In the genomic region with DNA sequence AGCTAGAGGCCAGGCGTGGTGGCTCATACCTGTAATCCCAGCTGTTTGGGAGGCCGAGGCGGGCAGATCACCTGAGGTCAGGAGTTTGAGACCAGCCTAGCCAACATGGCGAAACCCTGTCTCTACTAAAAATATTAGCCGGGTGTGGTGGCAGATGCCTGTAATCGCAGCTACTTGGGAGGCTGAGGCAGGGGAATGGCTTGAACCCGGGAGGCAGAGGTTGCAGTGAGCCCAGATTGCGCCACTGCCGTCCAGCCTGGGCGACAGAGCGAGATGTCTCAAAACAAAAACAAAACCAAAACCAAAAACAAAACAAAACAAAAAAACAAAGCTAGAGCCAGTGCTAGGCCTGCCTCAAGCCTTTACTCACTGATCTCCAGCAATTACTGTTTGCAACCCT, we compare ENCODE assay signal across 8 cellular contexts. TPM values are rescaled to one million over a fixed set of nuclear protein-coding genes. Genes with fewer than 3 reads are reported as not detected.
DNase-seq lines count a peak whose midpoint lies in the region; ATAC-seq and TF ChIP-seq lines count a peak whose summit lies in the region.
"Not testable (repeated sequence)": the region's sequence is repeated elsewhere in the genome, so short reads cannot be mapped to it uniquely, and the experiment has no call there.

No MANE protein-coding gene starts in this region.

- DNase-seq in CD4-positive, alpha-beta T cell; activated CD4-positive, alpha-beta T cell treated with anti-CD3 and anti-CD28 coated beads for 36 hours; mesenchymal stem cell; upper lobe of right lung: not testable (repeated sequence)
- DNase-seq in NAMALWA (ENCODE audit: low spot score) = peak; percentile 41
- peak; percentile 42 for DNase-seq in fibroblast of gingiva (ENCODE audit: low read depth)

- not testable (repeated sequence) for H2BK12ac ChIP-seq in mesenchymal stem cell (ENCODE audit: low read length in 2 of 2)

- H3K36me3 Mint-ChIP-seq in CD4-positive, alpha-beta T cell (ENCODE audit: low read depth) = peaks cover 62% of the 10 kb centered on the region
- peaks cover 18% of the 10 kb centered on the region for H3K36me3 Mint-ChIP-seq in activated CD4-positive, alpha-beta T cell treated with anti-CD3 and anti-CD28 coated beads for 36 hours (ENCODE audit: low read depth)
- not testable (repeated sequence) for H3K36me3 Mint-ChIP-seq in activated naive CD8-positive, alpha-beta T cell

- H3K4me3 Mint-ChIP-seq in CD4-positive, alpha-beta T cell = peak overlapping the region; percentile 38
- not testable (repeated sequence) for H3K4me3 Mint-ChIP-seq in activated CD4-positive, alpha-beta T cell treated with anti-CD3 and anti-CD28 coated beads for 36 hours; activated naive CD8-positive, alpha-beta T cell

- not testable (repeated sequence) for H2BK15ac ChIP-seq in mesenchymal stem cell (ENCODE audit: low read depth, poor library complexity, severe bottlenecking)

- 93% methylated on average over 10 of the region's 11 CpGs for WGBS in mesenchymal stem cell

- peak overlapping the region; percentile 84 for H3K27ac Mint-ChIP-seq in CD4-positive, alpha-beta T cell
- H3K27ac Mint-ChIP-seq in activated CD4-positive, alpha-beta T cell treated with anti-CD3 and anti-CD28 coated beads for 36 hours = peak overlapping the region; percentile 82
- H3K27ac Mint-ChIP-seq in activated naive CD8-positive, alpha-beta T cell = peak overlapping the region; percentile 64

- H3K18ac ChIP-seq in mesenchymal stem cell (ENCODE audit: low read depth in 1 of 2, low read length in 2 of 2) = not testable (repeated sequence)

- not testable (repeated sequence) for H3K27me3 ChIP-seq in CD4-positive, alpha-beta T cell (ENCODE audit: control insufficient read depth, insufficient read depth, low read length); mesenchymal stem cell (ENCODE audit: control insufficient read depth in 1 of 2, insufficient read depth in 1 of 2, low read length in 2 of 2); upper lobe of right lung

- H2AFZ ChIP-seq in mesenchymal stem cell (ENCODE audit: low read depth, low read length) = not testable (repeated sequence)

- H4K91ac ChIP-seq in mesenchymal stem cell (ENCODE audit: low read length) = not testable (repeated sequence)

- H2BK5ac ChIP-seq in mesenchymal stem cell (ENCODE audit: low read depth, low read length, poor library complexity, severe bottlenecking) = not testable (repeated sequence)

- H3K23ac ChIP-seq in mesenchymal stem cell (ENCODE audit: low read length in 2 of 2) = not testable (repeated sequence)

- H3K36me3 ChIP-seq in mesenchymal stem cell (ENCODE audit: control insufficient read depth in 1 of 2, insufficient read depth in 2 of 2, low read depth in 1 of 2, low read length in 2 of 2) = peaks cover 3 to 26% of the 10 kb centered on the region in 2 experiments
- H3K36me3 ChIP-seq in upper lobe of right lung = peaks cover 24% of the 10 kb centered on the region

- H2AK5ac ChIP-seq in mesenchymal stem cell (ENCODE audit: low read length, severe bottlenecking) = not testable (repeated sequence)

- CTCF ChIA-PET in CD4-positive, alpha-beta T cell (lab: Charles Lee) = interaction anchor here (1.0 to 1.2 kb wide), 2 partner anchors 33 to 102 kb away, joined by 3 read pairs; a partner anchor contains a TSS
- CTCF ChIA-PET in activated CD4-positive, alpha-beta T cell treated with anti-CD3 and anti-CD28 coated beads for 36 hours (lab: Charles Lee) = interaction anchor here (0.8 to 2.9 kb wide), 7 partner anchors 14 to 417 kb away, joined by 3 to 11 read pairs (median 5); no protein-coding TSS in a partner anchor

- H3K9ac ChIP-seq in mesenchymal stem cell (ENCODE audit: low read length) = peak overlapping the region; percentile 71

- not testable (repeated sequence) for H3K27ac ChIP-seq in CD4-positive, alpha-beta T cell (ENCODE audit: low read depth, low read length); mesenchymal stem cell (ENCODE audit: low read length, poor library complexity, severe bottlenecking)
- peak overlapping the region in 17 of 21 experiments; percentile 22 to 77 (median 49) for H3K27ac ChIP-seq in skin epidermis
- H3K27ac ChIP-seq in upper lobe of right lung = peak overlapping the region; percentile 58

- not testable (repeated sequence) for H3K27me3 Mint-ChIP-seq in CD4-positive, alpha-beta T cell; activated CD4-positive, alpha-beta T cell treated with anti-CD3 and anti-CD28 coated beads for 36 hours; activated naive CD8-positive, alpha-beta T cell

- H2BK120ac ChIP-seq in mesenchymal stem cell (ENCODE audit: low read depth, low read length) = not testable (repeated sequence)

- POLR2A ChIA-PET in CD4-positive, alpha-beta T cell (lab: Charles Lee) = interaction anchor here (0.9 to 1.1 kb wide), 5 partner anchors 12 to 397 kb away, joined by 3 to 5 read pairs (median 3); no protein-coding TSS in a partner anchor
- POLR2A ChIA-PET in activated CD4-positive, alpha-beta T cell treated with anti-CD3 and anti-CD28 coated beads for 36 hours (lab: Charles Lee) = interaction anchor here (0.6 to 1.0 kb wide), 3 partner anchors 12 to 59 kb away, joined by 3 to 8 read pairs (median 4); no protein-coding TSS in a partner anchor

- H3K79me1 ChIP-seq in mesenchymal stem cell (replicated peaks; ENCODE audit: low read length, poor library complexity, severe bottlenecking) = not testable (repeated sequence)

- not testable (repeated sequence) for H3K14ac ChIP-seq in mesenchymal stem cell (ENCODE audit: low read length in 2 of 2)

- intact Hi-C loops in CD4-positive, alpha-beta T cell (cut with DNase I, micrococcal nuclease); activated CD4-positive, alpha-beta T cell treated with anti-CD3 and anti-CD28 coated beads for 36 hours (cut with DNase I, micrococcal nuclease); upper lobe of right lung (cut with DNase I): not testable (repeated sequence)

- H3K4me1 ChIP-seq in mesenchymal stem cell (ENCODE audit: control insufficient read depth, insufficient read depth, low read depth, low read length) = peaks cover 33% of the 10 kb centered on the region
- peaks cover 20% of the 10 kb centered on the region for H3K4me1 ChIP-seq in upper lobe of right lung

- H3K4me3 ChIP-seq in mesenchymal stem cell (ENCODE audit: insufficient read depth in 1 of 2, low read depth in 1 of 2, low read length in 2 of 2) = peak overlapping the region in 1 of 2 experiments; percentile 60
- H3K4me3 ChIP-seq in skin epidermis, upper lobe of right lung: not testable (repeated sequence)

- peaks cover 13% of the 10 kb centered on the region for H3K4me1 Mint-ChIP-seq in CD4-positive, alpha-beta T cell (ENCODE audit: low read depth)
- H3K4me1 Mint-ChIP-seq in activated CD4-positive, alpha-beta T cell treated with anti-CD3 and anti-CD28 coated beads for 36 hours = peaks cover 11% of the 10 kb centered on the region
- not testable (repeated sequence) for H3K4me1 Mint-ChIP-seq in activated naive CD8-positive, alpha-beta T cell (ENCODE audit: low read depth)

- not testable (repeated sequence) for H3K9me3 Mint-ChIP-seq in CD4-positive, alpha-beta T cell; activated CD4-positive, alpha-beta T cell treated with anti-CD3 and anti-CD28 coated beads for 36 hours (ENCODE audit: low read depth); activated naive CD8-positive, alpha-beta T cell (ENCODE audit: low read depth)

- H4K8ac ChIP-seq in mesenchymal stem cell (ENCODE audit: low read length) = not testable (repeated sequence)

- not testable (repeated sequence) for H3K4me2 ChIP-seq in mesenchymal stem cell (ENCODE audit: low read length, poor library complexity, severe bottlenecking)

- H3K9me3 ChIP-seq in CD4-positive, alpha-beta T cell (ENCODE audit: control insufficient read depth, low read length); mesenchymal stem cell (ENCODE audit: control insufficient read depth, low read length); upper lobe of right lung: not testable (repeated sequence)

- not testable (repeated sequence) for H3K4ac ChIP-seq in mesenchymal stem cell (ENCODE audit: low read depth in 1 of 2, low read length in 2 of 2)

- not testable (repeated sequence) for TF ChIP-seq CTCF in CD4-positive, alpha-beta T cell (IDR thresholded peaks at IDR 0.05); upper lobe of right lung (IDR thresholded peaks at IDR 0.05)

- peak; percentile 48 for ATAC-seq in CD4-positive, alpha-beta T cell (ENCODE audit: poor library complexity)
- peak; percentile 72 for ATAC-seq in activated CD4-positive, alpha-beta T cell treated with anti-CD3 and anti-CD28 coated beads for 36 hours
- ATAC-seq in upper lobe of right lung = not testable (repeated sequence)

RNA-seq across cellular contexts. Expression of a gene that starts 13.4 kb away (rescaled TPM):
- total RNA-seq in CD4-positive, alpha-beta T cell = 10 to 100 TPM; 58.3 to 61.6 TPM
- total RNA-seq in activated CD4-positive, alpha-beta T cell treated with anti-CD3 and anti-CD28 coated beads for 36 hours = 10 to 100 TPM; 55.3 to 59.4 TPM
- 12.0 TPM for polyA plus RNA-seq in mesenchymal stem cell (2013, experiment 1 of 2)
- polyA plus RNA-seq in mesenchymal stem cell (2013, experiment 2 of 2) = 10.4 TPM
- total RNA-seq in upper lobe of right lung = 77.5 TPM

RNA-seq across cellular contexts. Expression of a gene that starts 33.8 kb away (rescaled TPM):
- 10 to 100 TPM; 10.5 to 12.9 TPM for total RNA-seq in CD4-positive, alpha-beta T cell
- total RNA-seq in activated CD4-positive, alpha-beta T cell treated with anti-CD3 and anti-CD28 coated beads for 36 hours = 10 to 100 TPM in 1 of 2 experiments, 1 to 10 TPM in 1; 8.3 to 12.9 TPM
- 16.5 TPM for polyA plus RNA-seq in mesenchymal stem cell (2013, experiment 1 of 2)
- 13.7 TPM for polyA plus RNA-seq in mesenchymal stem cell (2013, experiment 2 of 2)
- total RNA-seq in upper lobe of right lung = 116 TPM
